ENCODE assay signal across 13 cellular contexts in the genomic region with DNA sequence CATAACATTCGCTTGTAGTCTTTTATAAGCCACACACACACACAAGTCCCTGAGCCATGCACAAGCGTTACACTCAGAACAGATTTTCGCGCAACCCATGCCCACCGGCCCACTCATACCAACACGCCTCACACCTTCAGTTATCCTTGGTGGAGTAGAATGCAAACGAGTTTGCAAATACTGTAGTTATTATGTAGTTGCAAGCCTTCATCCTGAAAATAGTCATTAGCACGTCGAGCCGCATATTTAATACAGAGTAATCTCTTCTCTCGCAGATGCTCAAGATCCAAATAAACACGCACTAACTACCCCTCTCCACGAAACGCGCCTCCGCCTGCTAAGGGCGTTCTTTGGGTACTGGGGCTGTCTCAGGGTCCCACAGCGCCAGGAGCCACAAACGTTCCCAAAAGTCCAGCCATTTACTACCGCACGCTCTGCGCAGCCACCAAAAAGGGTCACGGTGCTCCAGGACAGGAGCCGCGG. TPM values are rescaled to one million over a fixed set of nuclear protein-coding genes. Genes with fewer than 3 reads are reported as not detected.
DNase-seq lines count a peak whose midpoint lies in the region; ATAC-seq, FAIRE-seq and TF ChIP-seq lines count a peak whose summit lies in the region.
"Had no signal": no experiment of that assay in that cellular context is flagged by ENCODE, and none has a peak within 500 bp of the region (broad histone marks: within the 10 kb centered on the region; RNA-seq: fewer than 3 reads in every experiment).

No MANE protein-coding gene starts in this region.

- H2BK12ac ChIP-seq in trophoblast cell (ENCODE audit: low read length) = no peak overlapping the region

- FAIRE-seq in endothelial cell of umbilical vein (lab: Jason Lieb, UNC) = no peak

- H3K27me3 Mint-ChIP-seq in CD4-positive, CD25-positive, alpha-beta regulatory T cell = peaks cover 90% of the 10 kb centered on the region
- peaks cover 80% of the 10 kb centered on the region for H3K27me3 Mint-ChIP-seq in IgD-negative memory B cell

- POLR2A ChIA-PET in endothelial cell of umbilical vein (lab: Charles Lee) = no interaction called here

- no peaks in the 10 kb centered on the region for H3K79me2 ChIP-seq in endothelial cell of umbilical vein (ENCODE audit: control insufficient read depth, insufficient read depth, low read length)
- H3K79me2 ChIP-seq in trophoblast cell (ENCODE audit: control insufficient read depth, insufficient read depth, low read length, poor library complexity) = peaks cover 8% of the 10 kb centered on the region

- H2AFZ ChIP-seq in endothelial cell of umbilical vein (ENCODE audit: low read depth, low read length) (no peak overlapping the region), trophoblast cell (ENCODE audit: insufficient read depth, low read length, poor library complexity) (no peak overlapping the region)

- H4K91ac ChIP-seq in trophoblast cell (ENCODE audit: low read depth, low read length) = no peak overlapping the region

- dilution Hi-C loops in endothelial cell of umbilical vein (cut with MboI; ENCODE audit: extremely low pct_ligation_motif_present, low sequenced_read_pairs) = no loop called here

- H3K4me3 Mint-ChIP-seq in CD4-positive, CD25-positive, alpha-beta regulatory T cell = peak overlapping the region; percentile 17 to 82 (median 56)
- peak overlapping the region; percentile 36 to 91 (median 78) for H3K4me3 Mint-ChIP-seq in IgD-negative memory B cell

- H3K4me2 ChIP-seq in endothelial cell of umbilical vein (ENCODE audit: insufficient read depth, low read length) (no peak overlapping the region), trophoblast cell (ENCODE audit: low read length) (peak overlapping the region; percentile 74)

- H3K9me3 ChIP-seq in CD4-positive, CD25-positive, alpha-beta regulatory T cell (ENCODE audit: control insufficient read depth in 2 of 2, low read length in 2 of 2) = no peaks in the 10 kb centered on the region
- H3K9me3 ChIP-seq in endothelial cell of umbilical vein (replicated peaks; ENCODE audit: control insufficient read depth, insufficient read depth, low read length) = no peaks in the 10 kb centered on the region
- peaks cover 14% of the 10 kb centered on the region for H3K9me3 ChIP-seq in trophoblast cell (ENCODE audit: insufficient read depth, low read depth, low read length)
- H3K9me3 ChIP-seq: uterus had no signal

- peaks cover 0 to 8% (median 0%) of the 10 kb centered on the region in 7 donors for H3K9me3 Mint-ChIP-seq in CD4-positive, CD25-positive, alpha-beta regulatory T cell
- peaks cover 0 to 14% (median 7%) of the 10 kb centered on the region in 3 donors for H3K9me3 Mint-ChIP-seq in IgD-negative memory B cell

- peaks cover 5 to 59% (median 27%) of the 10 kb centered on the region in 4 donors for H3K4me1 Mint-ChIP-seq in CD4-positive, CD25-positive, alpha-beta regulatory T cell
- peaks cover 19 to 38% (median 33%) of the 10 kb centered on the region in 3 donors for H3K4me1 Mint-ChIP-seq in IgD-negative memory B cell

- no peak overlapping the region for H3K4me3 ChIP-seq in CD4-positive, CD25-positive, alpha-beta regulatory T cell (ENCODE audit: low read depth, low read length)
- no peak overlapping the region for H3K4me3 ChIP-seq in endothelial cell of umbilical vein (replicated peaks in 1 of 3; ENCODE audit: insufficient read depth in 1 of 3, low read depth in 1 of 3, low read length in 3 of 3)
- H3K4me3 ChIP-seq in trophoblast cell (ENCODE audit: low read depth, low read length) = peak overlapping the region; percentile 70

- CTCF ChIA-PET in endothelial cell of umbilical vein (lab: Charles Lee) = interaction anchor here (5.8 kb wide), 1 partner anchor 98 kb away, joined by 41 read pairs; no protein-coding TSS in a partner anchor

- H3K4me1 ChIP-seq in CD4-positive, CD25-positive, alpha-beta regulatory T cell (ENCODE audit: control insufficient read depth, insufficient read depth, low read length, poor library complexity, severe bottlenecking) = peaks cover 34% of the 10 kb centered on the region
- H3K4me1 ChIP-seq in endothelial cell of umbilical vein (ENCODE audit: control insufficient read depth, extremely low read depth, insufficient read depth, low read length) = no peaks in the 10 kb centered on the region
- H3K4me1 ChIP-seq in trophoblast cell (ENCODE audit: control insufficient read depth in 1 of 2, insufficient read depth in 2 of 2, low read length in 2 of 2) = peaks cover 39 to 55% of the 10 kb centered on the region in 2 experiments

- no CpG with 5 or more reads among the region's 25 CpGs for WGBS in trophoblast cell (ENCODE audit: extremely low coverage, insufficient coverage, insufficient read length)

- intact Hi-C loops in endothelial cell of umbilical vein (cut with micrococcal nuclease) = loop anchor here (2.0 kb wide), 1 partner anchor 68 kb away; no protein-coding TSS in a partner anchor

- TF ChIP-seq CTCF in endothelial cell of umbilical vein (IDR thresholded peaks at IDR 0.05; ENCODE audit: extremely low read depth in 1 of 2, insufficient read depth in 1 of 2, low read depth in 1 of 2, low read length in 2 of 2) = no peak

- H3K14ac ChIP-seq in trophoblast cell (ENCODE audit: low read length) = peak overlapping the region; percentile 16

- no peaks in the 10 kb centered on the region for H3K36me3 Mint-ChIP-seq in CD4-positive, CD25-positive, alpha-beta regulatory T cell
- H3K36me3 Mint-ChIP-seq in IgD-negative memory B cell = no peaks in the 10 kb centered on the region

- H3K79me1 ChIP-seq in trophoblast cell (ENCODE audit: low read length) = peaks cover 39% of the 10 kb centered on the region

- H4K8ac ChIP-seq in trophoblast cell (ENCODE audit: low read depth, low read length) = no peak overlapping the region

- H2BK5ac ChIP-seq in trophoblast cell (ENCODE audit: low read depth, low read length, poor library complexity) = no peak overlapping the region

- peaks cover 38% of the 10 kb centered on the region for H3K27me3 ChIP-seq in CD4-positive, CD25-positive, alpha-beta regulatory T cell (ENCODE audit: control insufficient read depth, insufficient read depth, low read length)
- peaks cover 93 to 97% of the 10 kb centered on the region in 2 experiments for H3K27me3 ChIP-seq in endothelial cell of umbilical vein (ENCODE audit: control insufficient read depth in 2 of 2, insufficient read depth in 2 of 2, low read length in 2 of 2)
- peaks cover 66% of the 10 kb centered on the region for H3K27me3 ChIP-seq in trophoblast cell (ENCODE audit: insufficient read depth, low read length)

- ATAC-seq in CD4-positive, CD25-positive, alpha-beta regulatory T cell (ENCODE audit: low read depth in 2 of 2) = no peak
- ATAC-seq in HG02884 (IDR thresholded peaks at IDR 0.05; ENCODE audit: unreplicated experiment) = no peak
- no peak for ATAC-seq in GM21717 (IDR thresholded peaks at IDR 0.05; ENCODE audit: unreplicated experiment)
- ATAC-seq in GM18502 (IDR thresholded peaks at IDR 0.05; ENCODE audit: poor library complexity, unreplicated experiment) = no peak

- H3K23ac ChIP-seq in trophoblast cell (ENCODE audit: low read length) = no peak overlapping the region

- no peak overlapping the region for H3K27ac Mint-ChIP-seq in CD4-positive, CD25-positive, alpha-beta regulatory T cell
- peak overlapping the region; percentile 79 to 88 (median 81) for H3K27ac Mint-ChIP-seq in IgD-negative memory B cell

- no peak overlapping the region for H2BK120ac ChIP-seq in trophoblast cell (ENCODE audit: insufficient read depth, low read length, poor library complexity)

- H4K20me1 ChIP-seq in endothelial cell of umbilical vein (replicated peaks; ENCODE audit: control insufficient read depth, extremely low read depth, insufficient read depth, low read length) = no peaks in the 10 kb centered on the region

- H3K9me1 ChIP-seq in endothelial cell of umbilical vein (replicated peaks; ENCODE audit: control insufficient read depth, extremely low read depth, insufficient read depth, low read length) = no peaks in the 10 kb centered on the region

- H3K27ac ChIP-seq in CD4-positive, CD25-positive, alpha-beta regulatory T cell (ENCODE audit: insufficient read depth, low read length, poor library complexity, severe bottlenecking) = no peak overlapping the region
- H3K27ac ChIP-seq in endothelial cell of umbilical vein (ENCODE audit: insufficient read depth, low read depth, low read length) (no peak overlapping the region), trophoblast cell (ENCODE audit: low read depth, low read length) (no peak overlapping the region)
- H3K27ac ChIP-seq: uterus had no signal

- H3K9ac ChIP-seq in endothelial cell of umbilical vein (replicated peaks; ENCODE audit: extremely low read depth, insufficient read depth, low read length) (no peak overlapping the region), trophoblast cell (ENCODE audit: low read length) (no peak overlapping the region)

- no peak overlapping the region for H3K4ac ChIP-seq in trophoblast cell (ENCODE audit: low read depth, low read length)

- H3K18ac ChIP-seq in trophoblast cell (ENCODE audit: low read length) = no peak overlapping the region

- TF ChIP-seq POLR2A in endothelial cell of umbilical vein (IDR thresholded peaks at IDR 0.05; ENCODE audit: low read depth, low read length) = no peak

- H2AK5ac ChIP-seq in trophoblast cell (ENCODE audit: low read length) = no peak overlapping the region

- BruUV-seq in endothelial cell of umbilical vein (replicated peaks; lab: Mats Ljungman, UMichigan) = no TSS peak

- no peaks in the 10 kb centered on the region for H3K36me3 ChIP-seq in CD4-positive, CD25-positive, alpha-beta regulatory T cell (ENCODE audit: control insufficient read depth, insufficient read depth, low read length)
- H3K36me3 ChIP-seq in endothelial cell of umbilical vein (ENCODE audit: control insufficient read depth in 2 of 2, extremely low read depth in 1 of 2, insufficient read depth in 2 of 2, low read length in 2 of 2) (no peaks in the 10 kb centered on the region), trophoblast cell (ENCODE audit: control insufficient read depth in 1 of 2, insufficient read depth in 2 of 2, low read length in 2 of 2) (no peaks in the 10 kb centered on the region)
- H3K36me3 ChIP-seq: uterus had no signal

- H4K12ac ChIP-seq in trophoblast cell (ENCODE audit: low read depth, low read length) = no peak overlapping the region

- no peak for DNase-seq in CD4-positive, CD25-positive, alpha-beta regulatory T cell
- DNase-seq in endothelial cell of umbilical vein (ENCODE audit: low read depth, low spot score) = no peak
- no peak for DNase-seq in trophoblast cell
- DNase-seq in C1 segment of cervical spinal cord (lab: John Stamatoyannopoulos, UW) = no peak
- DNase-seq: DMS153; stimulated activated CD4-positive, alpha-beta T cell treated with anti-CD3 and anti-CD28 coated beads, Interleukin-4, amount 100 ng/mL, for 24 hours; uterus had no signal

RNA-seq across cellular contexts. Expression of a gene that starts 1.8 kb away (rescaled TPM):
- not detected for total RNA-seq in CD4-positive, CD25-positive, alpha-beta regulatory T cell
- polyA plus RNA-seq in CD4-positive, CD25-positive, alpha-beta regulatory T cell = not detected
- polyA plus RNA-seq in IgD-negative memory B cell = not detected
- not detected in 2 replicates for total RNA-seq in endothelial cell of umbilical vein
- polyA plus RNA-seq in endothelial cell of umbilical vein = not detected in 2 replicates
- not detected in 2 replicates for polyA plus RNA-seq in endothelial cell of umbilical vein (2011; cell fraction: cytosol; rRNA removed)
- not detected in 2 replicates for polyA plus RNA-seq in endothelial cell of umbilical vein (2011; cell fraction: nucleus; rRNA removed)
- polyA plus RNA-seq in endothelial cell of umbilical vein (2012) = not detected in 2 replicates
- not detected in 2 replicates for polyA minus RNA-seq in endothelial cell of umbilical vein
- polyA minus RNA-seq in endothelial cell of umbilical vein (2011; cell fraction: cytosol; rRNA and poly(A)+ RNA removed) = not detected
- polyA minus RNA-seq in endothelial cell of umbilical vein (2011; cell fraction: nucleus; rRNA and poly(A)+ RNA removed) = not detected in 2 replicates
- 6.7 and 7.6 TPM in 2 replicates for polyA plus RNA-seq in trophoblast cell (2013)
- total RNA-seq: LHCN-M2, mononuclear cell, uterus had no signal

Comparison
In these comparisons a context has a peak if more than half of its experiments do, and no peak if none do; other contexts are left out.
1. H3K27ac Mint-ChIP-seq: peak in IgD-negative memory B cell (3 of 3); none in CD4-positive, CD25-positive, alpha-beta regulatory T cell (0 of 3).